ENCODE assay signal across 13 cellular contexts in genomic region chr7:84492565-84493034, GRCh38.
DNase-seq lines count a peak whose midpoint lies in the region; ATAC-seq and TF ChIP-seq lines count a peak whose summit lies in the region.
"Had no signal": no experiment of that assay in that cellular context is flagged by ENCODE, and none has a peak within 500 bp of the region (broad histone marks: within the 10 kb centered on the region; RNA-seq: fewer than 3 reads in every experiment).

No MANE protein-coding gene starts in this region.

- no peak for TF ChIP-seq CTCF in right atrium auricular region (IDR thresholded peaks at IDR 0.05)

- DNase-seq in AG20443 (ENCODE audit: low spot score) = peak; percentile 74
- peak; percentile 42 for DNase-seq in NCI-H128 (lab: John Stamatoyannopoulos, UW; ENCODE audit: unreplicated experiment)
- DNase-seq in SK-N-MC (ENCODE audit: low read depth, low spot score) = peak; percentile 18
- DNase-seq in mesendoderm = no peak
- no peak for DNase-seq in right atrium auricular region (ENCODE audit: low spot score)
- no peak for DNase-seq in NCI-H748 (lab: John Stamatoyannopoulos, UW; ENCODE audit: unreplicated experiment)
- DNase-seq in DMS79 (lab: John Stamatoyannopoulos, UW) = no peak
- DNase-seq: activated CD4-positive, alpha-beta T cell treated with anti-CD3 and anti-CD28 coated beads, Interleukin-2, amount 50 U/mL, for 4 hours; amygdala; dermis blood vessel endothelial cell; foreskin melanocyte; upper lobe of left lung had no signal

- H3K9ac ChIP-seq in SK-N-MC (ENCODE audit: insufficient read length) = no peak overlapping the region
- H3K9ac ChIP-seq in mesendoderm (ENCODE audit: low read length) = no peak overlapping the region

- no CpG with 5 or more reads among the region's 8 CpGs for WGBS in mesendoderm (ENCODE audit: extremely low coverage, insufficient coverage, low lambda C conversion rate)

- no peak overlapping the region for H3K56ac ChIP-seq in mesendoderm (ENCODE audit: low read length)

- H4K5ac ChIP-seq in mesendoderm (ENCODE audit: low read length) = no peak overlapping the region

- no peak overlapping the region for H2BK5ac ChIP-seq in mesendoderm (ENCODE audit: low read length)

- no peaks in the 10 kb centered on the region for H3K9me3 ChIP-seq in SK-N-MC (ENCODE audit: low read depth, low read length)
- H3K9me3 ChIP-seq in right atrium auricular region = no peaks in the 10 kb centered on the region
- H3K9me3 ChIP-seq: upper lobe of left lung had no signal

- H3K27me3 ChIP-seq in mesendoderm (ENCODE audit: insufficient read depth, low read length, poor library complexity) (no peaks in the 10 kb centered on the region), right atrium auricular region (no peaks in the 10 kb centered on the region)
- H3K27me3 ChIP-seq: upper lobe of left lung had no signal

- peak overlapping the region; percentile 41 for H3K18ac ChIP-seq in mesendoderm (ENCODE audit: low read length)

- H3K79me2 ChIP-seq in mesendoderm (ENCODE audit: control insufficient read depth, insufficient read depth, low read length) = no peaks in the 10 kb centered on the region

- H3K79me1 ChIP-seq in mesendoderm (ENCODE audit: low read length) = no peaks in the 10 kb centered on the region

- ATAC-seq in GM18511 (IDR thresholded peaks at IDR 0.05; ENCODE audit: unreplicated experiment) = no peak

- H4K8ac ChIP-seq in mesendoderm (ENCODE audit: low read depth, low read length) = peak overlapping the region; percentile 76

- peak overlapping the region; percentile 37 for H3K4me3 ChIP-seq in SK-N-MC
- H3K4me3 ChIP-seq in mesendoderm (ENCODE audit: low read length) = no peak overlapping the region
- H3K4me3 ChIP-seq in right atrium auricular region = no peak overlapping the region
- H3K4me3 ChIP-seq: upper lobe of left lung had no signal

- H2BK15ac ChIP-seq in mesendoderm (replicated peaks; ENCODE audit: low read depth) = no peak overlapping the region

- no peak overlapping the region for H3K23ac ChIP-seq in mesendoderm (ENCODE audit: low read length)

- no peak overlapping the region for H3K27ac ChIP-seq in SK-N-MC
- no peak overlapping the region for H3K27ac ChIP-seq in mesendoderm (ENCODE audit: low read depth, low read length)
- no peak overlapping the region for H3K27ac ChIP-seq in right atrium auricular region
- H3K27ac ChIP-seq: upper lobe of left lung had no signal

- no peak overlapping the region for H2AK5ac ChIP-seq in mesendoderm (ENCODE audit: low read length)

- H3K36me3 ChIP-seq in SK-N-MC (ENCODE audit: insufficient read depth, low read length) = no peaks in the 10 kb centered on the region
- no peaks in the 10 kb centered on the region for H3K36me3 ChIP-seq in mesendoderm (ENCODE audit: control insufficient read depth, insufficient read depth, low read length)
- H3K36me3 ChIP-seq in right atrium auricular region = no peaks in the 10 kb centered on the region
- H3K36me3 ChIP-seq: upper lobe of left lung had no signal

- H3K4ac ChIP-seq in mesendoderm (ENCODE audit: low read depth, low read length) = peak overlapping the region; percentile 16

- no peak overlapping the region for H2BK120ac ChIP-seq in mesendoderm (ENCODE audit: low read depth, low read length)

- H3K4me1 ChIP-seq in mesendoderm (ENCODE audit: control insufficient read depth, low read depth, low read length) (no peaks in the 10 kb centered on the region), right atrium auricular region (no peaks in the 10 kb centered on the region)
- H3K4me1 ChIP-seq: upper lobe of left lung had no signal

- no peak overlapping the region for H3K4me2 ChIP-seq in mesendoderm (ENCODE audit: low read length)

Comparison
In these comparisons a context has a peak if more than half of its experiments do, and no peak if none do; other contexts are left out.
1. DNase-seq: peak in AG20443 (single experiment), NCI-H128 (single experiment) and SK-N-MC (single experiment); none in mesendoderm (single experiment), right atrium auricular region (single experiment), NCI-H748 (single experiment) and DMS79 (single experiment).